ENCODE assay signal across 1 cellular context in genomic region chr11:86608251-86608799, GRCh38.
TF ChIP-seq lines count a peak whose summit lies in the region.

No MANE protein-coding gene starts in this region.

TF ChIP-seq in HEK293, 187 proteins besides CTCF, POLR2A, EP300 and RAD21 (continued from another document):
- no peak for TF ChIP-seq PRDM10 (tag by site-specific recombination; IDR thresholded peaks at IDR 0.05)
- TF ChIP-seq ZNF335 (tag by site-specific recombination; conservative IDR thresholded peaks at IDR 0.05), result no peak
- TF ChIP-seq SCRT2 (tag by site-specific recombination; IDR thresholded peaks at IDR 0.05), result no peak
- TF ChIP-seq SP3 (tag by site-specific recombination; IDR thresholded peaks at IDR 0.05), result no peak
- no peak for TF ChIP-seq ZNF354C (tag by site-specific recombination; IDR thresholded peaks at IDR 0.05; ENCODE audit: borderline replicate concordance, low read depth)
- TF ChIP-seq ZNF426 (tag by site-specific recombination; IDR thresholded peaks at IDR 0.05), result no peak
- TF ChIP-seq ZBTB20 (tag by site-specific recombination; IDR thresholded peaks at IDR 0.05), result no peak
- no peak for TF ChIP-seq ZNF529 (tag by site-specific recombination; IDR thresholded peaks at IDR 0.05; ENCODE audit: insufficient replicate concordance)
- TF ChIP-seq ZNF280C (tag by site-specific recombination; IDR thresholded peaks at IDR 0.05), result no peak
